ENCODE assay signal across 8 cellular contexts in genomic region chr13:75550159-75550567, GRCh38. TPM values are rescaled to one million over a fixed set of nuclear protein-coding genes. Genes with fewer than 3 reads are reported as not detected.
A peak's percentile ranks its signal among the peaks of the same experiment; 100 is the strongest.
DNase-seq lines count a peak whose midpoint lies in the region; ATAC-seq and TF ChIP-seq lines count a peak whose summit lies in the region.

No MANE protein-coding gene starts in this region.

- DNase-seq in Panc1 (ENCODE audit: low read depth, low spot score) (no peak), T47D (ENCODE audit: low read depth in 1 of 2, low spot score in 1 of 2) (peak; percentile 15 to 39), left kidney (ENCODE audit: low read depth, low spot score) (peak; percentile 74), NCI-H1694 (lab: John Stamatoyannopoulos, UW) (no peak)
- DNase-seq in stimulated activated naive CD8-positive, alpha-beta T cell treated with anti-CD3 and anti-CD28 coated beads, Interleukin-15, Interleukin-2, amounts not matched to agents 100 U/mL and 50 U/mL, for 24 hours = peak; percentile 45

- no TSS peak for BruUV-seq in Panc1 (replicated peaks; lab: Mats Ljungman, UMichigan)

- POLR2A ChIA-PET in Panc1 (lab: Charles Lee) = no interaction called here

- peak overlapping the region; percentile 63 to 88 for H3K4me3 ChIP-seq in Panc1 (ENCODE audit: low read depth in 2 of 2, low read length in 2 of 2)

- H3K27me3 ChIP-seq in Panc1 (ENCODE audit: control insufficient read depth, insufficient read depth, low read length) = no peaks in the 10 kb centered on the region

- ATAC-seq in GM18870 (IDR thresholded peaks at IDR 0.05; ENCODE audit: unreplicated experiment) (peak; percentile 4), HG03280 (IDR thresholded peaks at IDR 0.05; ENCODE audit: unreplicated experiment) (peak; percentile 5), Panc1 (no peak)
- no peak for ATAC-seq in stimulated activated naive CD8-positive, alpha-beta T cell treated with anti-CD3 and anti-CD28 coated beads, Interleukin-15, Interleukin-2, amounts not matched to agents 100 U/mL and 50 U/mL, for 24 hours

- intact Hi-C loops in Panc1 (cut with micrococcal nuclease; ENCODE audit: unreplicated experiment) = no loop called here

- in situ Hi-C loops in Panc1 (cut with HindIII; ENCODE audit: low pct_unique_long_range_greater_than_20kb, low sequenced_read_pairs) (no loop called here), T47D (cut with HindIII; ENCODE audit: low pct_unique_long_range_greater_than_20kb, low sequenced_read_pairs) (no loop called here)

- peaks cover 3% of the 10 kb centered on the region; the same call in 1 of the 2 replicates for H3K4me1 ChIP-seq in Panc1 (ENCODE audit: control insufficient read depth, insufficient read depth, low read length)

- CTCF ChIA-PET in Panc1 (lab: Charles Lee) = interaction anchor here (0.7 kb wide), 1 partner anchor 68 kb away, joined by 15 read pairs; no protein-coding TSS in a partner anchor

- no peaks in the 10 kb centered on the region; the same call in 1 of the 2 replicates for H3K36me3 ChIP-seq in Panc1 (ENCODE audit: control insufficient read depth, insufficient read depth, low read length)

- H3K9me3 ChIP-seq in Panc1 (ENCODE audit: control insufficient read depth, insufficient read depth, low read depth, low read length) = no peaks in the 10 kb centered on the region

- H3K27ac ChIP-seq in C4-2B (peak overlapping the region; percentile 79), Panc1 (ENCODE audit: low read length) (peak overlapping the region; percentile 86)

- no peak for TF ChIP-seq CTCF in C4-2B (conservative IDR thresholded peaks at IDR 0.05)
- no peak for TF ChIP-seq CTCF in Panc1 (IDR thresholded peaks at IDR 0.05)

RNA-seq across cellular contexts. Expression of gene UCHL3, which starts 0.6 kb away (rescaled TPM):
- total RNA-seq in Panc1 (2021; ENCODE audit: unreplicated experiment) = 29.3 TPM
- 16.2 TPM for polyA plus RNA-seq in Panc1 (2012; ENCODE audit: insufficient read length)

RNA-seq across cellular contexts. Expression of gene COMMD6, which starts 12.5 kb away (rescaled TPM):
- 97.4 TPM for total RNA-seq in Panc1 (2021; ENCODE audit: unreplicated experiment)
- 73.7 TPM for polyA plus RNA-seq in Panc1 (2012; ENCODE audit: insufficient read length)

Comparison
In these comparisons a context has a peak if more than half of its experiments do, and no peak if none do; other contexts are left out.
1. ATAC-seq: peak in GM18870 (single experiment) and HG03280 (single experiment); none in Panc1 (single experiment) and stimulated activated naive CD8-positive, alpha-beta T cell treated with anti-CD3 and anti-CD28 coated beads, Interleukin-15, Interleukin-2, amounts not matched to agents 100 U/mL and 50 U/mL, for 24 hours (single experiment).
2. DNase-seq: peak in T47D (2 of 2), left kidney (single experiment) and stimulated activated naive CD8-positive, alpha-beta T cell treated with anti-CD3 and anti-CD28 coated beads, Interleukin-15, Interleukin-2, amounts not matched to agents 100 U/mL and 50 U/mL, for 24 hours (single experiment); none in Panc1 (single experiment) and NCI-H1694 (single experiment).